1 cellular context compared by ENCODE assay signal in the genomic region with DNA sequence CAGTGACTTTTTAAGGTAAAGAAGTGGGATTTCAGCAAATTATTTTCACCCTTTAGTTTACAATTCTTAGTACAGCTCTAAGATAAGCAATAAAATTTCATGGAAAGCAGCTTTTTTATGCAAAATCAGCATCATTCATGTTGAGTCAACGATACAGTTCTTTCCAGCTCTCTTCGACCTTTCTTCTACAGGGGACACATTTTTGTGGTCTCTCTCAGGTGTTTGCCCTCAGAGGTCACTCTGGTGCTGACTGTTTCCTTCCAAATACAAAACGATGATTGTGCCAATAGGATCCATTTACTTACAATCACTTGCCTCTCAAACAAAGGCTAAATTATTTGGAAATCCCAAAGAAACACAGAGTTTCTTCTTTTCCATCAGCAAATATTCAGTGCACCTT.
A peak's percentile ranks its signal among the peaks of the same experiment; 100 is the strongest.
TF ChIP-seq lines count a peak whose summit lies in the region.

No MANE protein-coding gene starts in this region.

TF ChIP-seq in HepG2, 621 proteins besides CTCF, POLR2A, EP300 and RAD21 (continued from another document):
- TF ChIP-seq, protein P1, sequence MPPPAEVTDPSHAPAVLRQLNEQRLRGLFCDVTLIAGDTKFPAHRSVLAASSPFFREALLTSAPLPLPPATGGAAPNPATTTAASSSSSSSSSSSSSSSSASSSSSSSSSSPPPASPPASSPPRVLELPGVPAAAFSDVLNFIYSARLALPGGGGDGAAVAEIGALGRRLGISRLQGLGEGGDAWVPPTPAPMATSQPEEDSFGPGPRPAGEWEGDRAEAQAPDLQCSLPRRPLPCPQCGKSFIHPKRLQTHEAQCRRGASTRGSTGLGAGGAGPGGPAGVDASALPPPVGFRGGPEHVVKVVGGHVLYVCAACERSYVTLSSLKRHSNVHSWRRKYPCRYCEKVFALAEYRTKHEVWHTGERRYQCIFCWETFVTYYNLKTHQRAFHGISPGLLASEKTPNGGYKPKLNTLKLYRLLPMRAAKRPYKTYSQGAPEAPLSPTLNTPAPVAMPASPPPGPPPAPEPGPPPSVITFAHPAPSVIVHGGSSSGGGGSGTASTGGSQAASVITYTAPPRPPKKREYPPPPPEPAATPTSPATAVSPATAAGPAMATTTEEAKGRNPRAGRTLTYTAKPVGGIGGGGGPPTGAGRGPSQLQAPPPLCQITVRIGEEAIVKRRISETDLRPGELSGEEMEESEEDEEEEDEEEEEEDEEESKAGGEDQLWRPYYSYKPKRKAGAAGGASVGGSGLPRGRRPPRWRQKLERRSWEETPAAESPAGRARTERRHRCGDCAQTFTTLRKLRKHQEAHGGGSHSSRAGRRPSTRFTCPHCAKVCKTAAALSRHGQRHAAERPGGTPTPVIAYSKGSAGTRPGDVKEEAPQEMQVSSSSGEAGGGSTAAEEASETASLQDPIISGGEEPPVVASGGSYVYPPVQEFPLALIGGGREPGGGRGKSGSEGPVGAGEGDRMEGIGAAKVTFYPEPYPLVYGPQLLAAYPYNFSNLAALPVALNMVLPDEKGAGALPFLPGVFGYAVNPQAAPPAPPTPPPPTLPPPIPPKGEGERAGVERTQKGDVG (CRISPR knock-in tag; IDR thresholded peaks at IDR 0.05; ENCODE audit: borderline replicate concordance) = no peak
- TF ChIP-seq, protein P2, sequence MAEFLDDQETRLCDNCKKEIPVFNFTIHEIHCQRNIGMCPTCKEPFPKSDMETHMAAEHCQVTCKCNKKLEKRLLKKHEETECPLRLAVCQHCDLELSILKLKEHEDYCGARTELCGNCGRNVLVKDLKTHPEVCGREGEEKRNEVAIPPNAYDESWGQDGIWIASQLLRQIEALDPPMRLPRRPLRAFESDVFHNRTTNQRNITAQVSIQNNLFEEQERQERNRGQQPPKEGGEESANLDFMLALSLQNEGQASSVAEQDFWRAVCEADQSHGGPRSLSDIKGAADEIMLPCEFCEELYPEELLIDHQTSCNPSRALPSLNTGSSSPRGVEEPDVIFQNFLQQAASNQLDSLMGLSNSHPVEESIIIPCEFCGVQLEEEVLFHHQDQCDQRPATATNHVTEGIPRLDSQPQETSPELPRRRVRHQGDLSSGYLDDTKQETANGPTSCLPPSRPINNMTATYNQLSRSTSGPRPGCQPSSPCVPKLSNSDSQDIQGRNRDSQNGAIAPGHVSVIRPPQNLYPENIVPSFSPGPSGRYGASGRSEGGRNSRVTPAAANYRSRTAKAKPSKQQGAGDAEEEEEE (CRISPR knock-in tag; IDR thresholded peaks at IDR 0.05; ENCODE audit: borderline replicate concordance) = no peak
- TF ChIP-seq, protein P3, sequence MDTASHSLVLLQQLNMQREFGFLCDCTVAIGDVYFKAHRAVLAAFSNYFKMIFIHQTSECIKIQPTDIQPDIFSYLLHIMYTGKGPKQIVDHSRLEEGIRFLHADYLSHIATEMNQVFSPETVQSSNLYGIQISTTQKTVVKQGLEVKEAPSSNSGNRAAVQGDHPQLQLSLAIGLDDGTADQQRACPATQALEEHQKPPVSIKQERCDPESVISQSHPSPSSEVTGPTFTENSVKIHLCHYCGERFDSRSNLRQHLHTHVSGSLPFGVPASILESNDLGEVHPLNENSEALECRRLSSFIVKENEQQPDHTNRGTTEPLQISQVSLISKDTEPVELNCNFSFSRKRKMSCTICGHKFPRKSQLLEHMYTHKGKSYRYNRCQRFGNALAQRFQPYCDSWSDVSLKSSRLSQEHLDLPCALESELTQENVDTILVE (CRISPR knock-in tag; IDR thresholded peaks at IDR 0.05) = no peak
- TF ChIP-seq PCBP2 (optimal IDR thresholded peaks at IDR 0.05; ENCODE audit: low read depth, low read length, poor library complexity, severe bottlenecking) (no peak), POLR2AphosphoS5 (IDR thresholded peaks at IDR 0.05; ENCODE audit: low read depth, low read length) (no peak), ZNF225 (CRISPR knock-in tag; IDR thresholded peaks at IDR 0.05) (no peak), ZNF703 (CRISPR knock-in tag; IDR thresholded peaks at IDR 0.05; ENCODE audit: borderline replicate concordance) (no peak), TMF1 (CRISPR knock-in tag; IDR thresholded peaks at IDR 0.05; ENCODE audit: low read depth) (no peak), ZNF572 (CRISPR knock-in tag; IDR thresholded peaks at IDR 0.05) (no peak), ZNF296 (CRISPR knock-in tag; conservative IDR thresholded peaks at IDR 0.05) (no peak), KLF12 (CRISPR knock-in tag; IDR thresholded peaks at IDR 0.05; ENCODE audit: borderline replicate concordance) (no peak), FOSL2 (CRISPR knock-in tag; IDR thresholded peaks at IDR 0.05) (peak; percentile 72), DNMT1 (CRISPR knock-in tag; IDR thresholded peaks at IDR 0.05) (no peak), KLF15 (CRISPR knock-in tag; IDR thresholded peaks at IDR 0.05; ENCODE audit: borderline replicate concordance) (no peak), NR2F1 (CRISPR knock-in tag; IDR thresholded peaks at IDR 0.05) (peak; percentile 44 to 56; a peak in 2 of 4 replicates), SRSF9 (IDR thresholded peaks at IDR 0.05; ENCODE audit: borderline replicate concordance, insufficient read depth, low read depth, low read length, poor library complexity, severe bottlenecking) (no peak), ARNT (IDR thresholded peaks at IDR 0.05) (no peak), ZFY (CRISPR knock-in tag; IDR thresholded peaks at IDR 0.05) (no peak), ZNF274 (CRISPR knock-in tag; IDR thresholded peaks at IDR 0.05) (no peak), PRPF4 (IDR thresholded peaks at IDR 0.05; ENCODE audit: low read depth, low read length, poor library complexity, severe bottlenecking) (no peak), MYC (CRISPR knock-in tag; IDR thresholded peaks at IDR 0.05; ENCODE audit: borderline replicate concordance) (no peak), RCOR2 (CRISPR knock-in tag; IDR thresholded peaks at IDR 0.05) (no peak), HMGA1 (CRISPR knock-in tag; conservative IDR thresholded peaks at IDR 0.05) (no peak), FOXA3 (CRISPR knock-in tag; IDR thresholded peaks at IDR 0.05) (peak; percentile 44; the same call in 1 of the 2 replicates)
- TF ChIP-seq, protein P4, sequence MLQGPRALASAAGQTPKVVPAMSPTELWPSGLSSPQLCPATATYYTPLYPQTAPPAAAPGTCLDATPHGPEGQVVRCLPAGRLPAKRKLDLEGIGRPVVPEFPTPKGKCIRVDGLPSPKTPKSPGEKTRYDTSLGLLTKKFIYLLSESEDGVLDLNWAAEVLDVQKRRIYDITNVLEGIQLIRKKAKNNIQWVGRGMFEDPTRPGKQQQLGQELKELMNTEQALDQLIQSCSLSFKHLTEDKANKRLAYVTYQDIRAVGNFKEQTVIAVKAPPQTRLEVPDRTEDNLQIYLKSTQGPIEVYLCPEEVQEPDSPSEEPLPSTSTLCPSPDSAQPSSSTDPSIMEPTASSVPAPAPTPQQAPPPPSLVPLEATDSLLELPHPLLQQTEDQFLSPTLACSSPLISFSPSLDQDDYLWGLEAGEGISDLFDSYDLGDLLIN (CRISPR knock-in tag; IDR thresholded peaks at IDR 0.05; ENCODE audit: borderline replicate concordance) = no peak
- TF ChIP-seq, protein P5, sequence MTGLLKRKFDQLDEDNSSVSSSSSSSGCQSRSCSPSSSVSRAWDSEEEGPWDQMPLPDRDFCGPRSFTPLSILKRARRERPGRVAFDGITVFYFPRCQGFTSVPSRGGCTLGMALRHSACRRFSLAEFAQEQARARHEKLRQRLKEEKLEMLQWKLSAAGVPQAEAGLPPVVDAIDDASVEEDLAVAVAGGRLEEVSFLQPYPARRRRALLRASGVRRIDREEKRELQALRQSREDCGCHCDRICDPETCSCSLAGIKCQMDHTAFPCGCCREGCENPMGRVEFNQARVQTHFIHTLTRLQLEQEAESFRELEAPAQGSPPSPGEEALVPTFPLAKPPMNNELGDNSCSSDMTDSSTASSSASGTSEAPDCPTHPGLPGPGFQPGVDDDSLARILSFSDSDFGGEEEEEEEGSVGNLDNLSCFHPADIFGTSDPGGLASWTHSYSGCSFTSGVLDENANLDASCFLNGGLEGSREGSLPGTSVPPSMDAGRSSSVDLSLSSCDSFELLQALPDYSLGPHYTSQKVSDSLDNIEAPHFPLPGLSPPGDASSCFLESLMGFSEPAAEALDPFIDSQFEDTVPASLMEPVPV (CRISPR knock-in tag; IDR thresholded peaks at IDR 0.05) = no peak
- TF ChIP-seq, protein P6, sequence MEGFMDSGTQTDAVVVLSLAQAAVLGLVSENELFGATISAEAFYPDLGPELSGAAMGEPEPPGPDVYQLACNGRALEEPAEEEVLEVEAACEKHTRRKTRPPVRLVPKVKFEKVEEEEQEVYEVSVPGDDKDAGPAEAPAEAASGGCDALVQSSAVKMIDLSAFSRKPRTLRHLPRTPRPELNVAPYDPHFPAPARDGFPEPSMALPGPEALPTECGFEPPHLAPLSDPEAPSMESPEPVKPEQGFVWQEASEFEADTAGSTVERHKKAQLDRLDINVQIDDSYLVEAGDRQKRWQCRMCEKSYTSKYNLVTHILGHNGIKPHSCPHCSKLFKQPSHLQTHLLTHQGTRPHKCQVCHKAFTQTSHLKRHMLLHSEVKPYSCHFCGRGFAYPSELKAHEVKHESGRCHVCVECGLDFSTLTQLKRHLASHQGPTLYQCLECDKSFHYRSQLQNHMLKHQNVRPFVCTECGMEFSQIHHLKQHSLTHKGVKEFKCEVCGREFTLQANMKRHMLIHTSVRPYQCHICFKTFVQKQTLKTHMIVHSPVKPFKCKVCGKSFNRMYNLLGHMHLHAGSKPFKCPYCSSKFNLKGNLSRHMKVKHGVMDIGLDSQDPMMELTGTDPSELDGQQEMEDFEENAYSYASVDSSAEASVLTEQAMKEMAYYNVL (CRISPR knock-in tag; IDR thresholded peaks at IDR 0.05; ENCODE audit: borderline replicate concordance) = no peak
- TF ChIP-seq, protein P7, sequence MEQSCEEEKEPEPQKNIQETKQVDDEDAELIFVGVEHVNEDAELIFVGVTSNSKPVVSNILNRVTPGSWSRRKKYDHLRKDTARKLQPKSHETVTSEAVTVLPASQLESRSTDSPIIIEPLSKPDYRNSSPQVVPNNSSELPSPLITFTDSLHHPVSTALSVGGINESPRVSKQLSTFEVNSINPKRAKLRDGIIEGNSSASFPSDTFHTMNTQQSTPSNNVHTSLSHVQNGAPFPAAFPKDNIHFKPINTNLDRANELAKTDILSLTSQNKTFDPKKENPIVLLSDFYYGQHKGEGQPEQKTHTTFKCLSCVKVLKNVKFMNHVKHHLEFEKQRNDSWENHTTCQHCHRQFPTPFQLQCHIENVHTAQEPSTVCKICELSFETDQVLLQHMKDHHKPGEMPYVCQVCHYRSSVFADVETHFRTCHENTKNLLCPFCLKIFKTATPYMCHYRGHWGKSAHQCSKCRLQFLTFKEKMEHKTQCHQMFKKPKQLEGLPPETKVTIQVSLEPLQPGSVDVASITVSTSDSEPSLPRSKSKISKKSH (CRISPR knock-in tag; IDR thresholded peaks at IDR 0.05; ENCODE audit: borderline replicate concordance) = no peak
- TF ChIP-seq, protein P8, sequence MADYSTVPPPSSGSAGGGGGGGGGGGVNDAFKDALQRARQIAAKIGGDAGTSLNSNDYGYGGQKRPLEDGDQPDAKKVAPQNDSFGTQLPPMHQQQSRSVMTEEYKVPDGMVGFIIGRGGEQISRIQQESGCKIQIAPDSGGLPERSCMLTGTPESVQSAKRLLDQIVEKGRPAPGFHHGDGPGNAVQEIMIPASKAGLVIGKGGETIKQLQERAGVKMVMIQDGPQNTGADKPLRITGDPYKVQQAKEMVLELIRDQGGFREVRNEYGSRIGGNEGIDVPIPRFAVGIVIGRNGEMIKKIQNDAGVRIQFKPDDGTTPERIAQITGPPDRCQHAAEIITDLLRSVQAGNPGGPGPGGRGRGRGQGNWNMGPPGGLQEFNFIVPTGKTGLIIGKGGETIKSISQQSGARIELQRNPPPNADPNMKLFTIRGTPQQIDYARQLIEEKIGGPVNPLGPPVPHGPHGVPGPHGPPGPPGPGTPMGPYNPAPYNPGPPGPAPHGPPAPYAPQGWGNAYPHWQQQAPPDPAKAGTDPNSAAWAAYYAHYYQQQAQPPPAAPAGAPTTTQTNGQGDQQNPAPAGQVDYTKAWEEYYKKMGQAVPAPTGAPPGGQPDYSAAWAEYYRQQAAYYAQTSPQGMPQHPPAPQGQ (CRISPR knock-in tag; IDR thresholded peaks at IDR 0.05; ENCODE audit: borderline replicate concordance) = no peak
